In the genomic region with DNA sequence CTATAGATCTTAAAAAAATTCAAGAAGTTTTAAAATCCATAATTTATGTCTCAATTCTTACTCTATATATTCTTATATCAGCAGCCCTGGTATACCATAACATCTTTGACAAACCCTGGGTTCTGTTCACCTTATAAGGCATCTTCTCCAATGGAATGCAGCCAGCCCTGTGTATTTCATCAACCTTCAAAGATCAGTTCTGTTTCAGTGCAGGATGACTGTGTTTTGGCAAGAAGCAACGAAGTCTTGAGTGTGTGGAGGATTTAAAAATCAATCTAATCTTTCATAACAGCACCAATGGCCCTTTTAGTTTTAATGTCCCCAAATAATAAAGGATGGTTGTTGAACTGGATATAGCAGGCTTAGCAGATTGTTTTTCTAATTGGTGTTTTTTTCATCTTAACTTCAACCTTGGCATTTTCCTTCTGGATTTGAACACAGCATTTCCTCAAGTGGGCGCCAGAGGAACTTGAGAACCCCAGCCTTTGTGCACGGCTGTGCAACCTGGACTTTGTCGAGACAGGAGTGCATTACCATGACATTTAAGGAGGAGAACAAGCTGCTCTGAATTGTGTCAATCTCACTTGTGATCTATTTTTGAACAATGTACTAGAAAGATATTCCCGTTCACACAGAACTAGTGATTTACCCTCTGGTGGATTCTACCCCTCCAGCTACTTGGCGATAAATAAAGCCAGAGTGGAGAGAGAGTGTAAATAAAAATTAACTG, we compare ENCODE assay signal across 9 cellular contexts.
A peak's percentile ranks its signal among the peaks of the same experiment; 100 is the strongest.
DNase-seq lines count a peak whose midpoint lies in the region; ATAC-seq and TF ChIP-seq lines count a peak whose summit lies in the region.
"Had no signal": no experiment of that assay in that cellular context is flagged by ENCODE, and none has a peak within 500 bp of the region (broad histone marks: within the 10 kb centered on the region; RNA-seq: fewer than 3 reads in every experiment).

No MANE protein-coding gene starts in this region.

- H3K27me3 Mint-ChIP-seq in endothelial cell (ENCODE audit: unreplicated experiment): peaks cover 1% of the 10 kb centered on the region

- no peaks in the 10 kb centered on the region for H3K27me3 ChIP-seq in neural cell (ENCODE audit: insufficient read depth, low read depth, low read length)

- H3K9me3 Mint-ChIP-seq in endothelial cell (ENCODE audit: unreplicated experiment): no peaks in the 10 kb centered on the region

- ATAC-seq in GM18873 (IDR thresholded peaks at IDR 0.05; ENCODE audit: low FRiP score, unreplicated experiment): no peak

- peak; percentile 14 for DNase-seq in G401 (ENCODE audit: low spot score)
- peak; percentile 42 for DNase-seq in NCI-H2171 (lab: John Stamatoyannopoulos, UW)
- DNase-seq in endothelial cell (ENCODE audit: low spot score): peak; percentile 23
- no peak for DNase-seq in NCI-H1105 (lab: John Stamatoyannopoulos, UW)
- no peak for DNase-seq in activated T-cell treated with anti-CD3 and anti-CD28 coated beads for 4 hours
- DNase-seq in SKM-1 (lab: John Stamatoyannopoulos, UW; ENCODE audit: unreplicated experiment): no peak
- DNase-seq: naive B cell had no signal

- H3K9me3 ChIP-seq in neural cell (ENCODE audit: low read length): no peaks in the 10 kb centered on the region

- no peaks in the 10 kb centered on the region for H3K9me2 ChIP-seq in neural cell (ENCODE audit: insufficient read depth, low read length)

- H3K4me3 ChIP-seq in neural cell (ENCODE audit: low read length): no peak overlapping the region

- H3K79me2 ChIP-seq in neural cell (replicated peaks; ENCODE audit: insufficient read depth, low read length): no peaks in the 10 kb centered on the region

- no peak overlapping the region for H3K27ac ChIP-seq in neural cell (ENCODE audit: low read length)

- H2AFZ ChIP-seq in neural cell (ENCODE audit: low read depth, low read length): no peak overlapping the region

- peaks cover 11% of the 10 kb centered on the region for H3K4me1 Mint-ChIP-seq in endothelial cell (ENCODE audit: unreplicated experiment)

- H3K4me3 Mint-ChIP-seq in endothelial cell (ENCODE audit: unreplicated experiment): no peak overlapping the region

- peak; percentile 61 for TF ChIP-seq RAD21 in neural cell (conservative IDR thresholded peaks at IDR 0.05)

- H3F3A ChIP-seq in neural cell (ENCODE audit: insufficient read depth, low read length, poor library complexity, severe bottlenecking): no peaks in the 10 kb centered on the region

- in situ Hi-C loops in G401 (cut with HindIII; ENCODE audit: low sequenced_read_pairs): no loop called here

- H3K36me3 ChIP-seq in neural cell (ENCODE audit: insufficient read depth, low read length): no peaks in the 10 kb centered on the region

- H4K20me1 ChIP-seq in neural cell (ENCODE audit: insufficient read depth): no peaks in the 10 kb centered on the region

- H3K4me2 ChIP-seq in neural cell (ENCODE audit: low read length): no peak overlapping the region

- no peaks in the 10 kb centered on the region for H3K36me3 Mint-ChIP-seq in endothelial cell (ENCODE audit: low read depth, unreplicated experiment)
- H3K36me3 Mint-ChIP-seq: naive B cell had no signal

- TF ChIP-seq CTCF in endothelial cell (IDR thresholded peaks at IDR 0.05; ENCODE audit: unreplicated experiment) (no peak), neural cell (IDR thresholded peaks at IDR 0.05; ENCODE audit: poor library complexity, severe bottlenecking) (peak; percentile 54)

- H3K9ac ChIP-seq in neural cell (ENCODE audit: low read length): no peak overlapping the region

- TF ChIP-seq EP300 in neural cell (conservative IDR thresholded peaks at IDR 0.05; ENCODE audit: poor library complexity, severe bottlenecking): no peak

- no peak overlapping the region for H3K27ac Mint-ChIP-seq in endothelial cell (ENCODE audit: unreplicated experiment)

TF ChIP-seq in neural cell, 6 proteins besides CTCF, POLR2A, EP300 and RAD21:
- TF ChIP-seq SMC3 (conservative IDR thresholded peaks at IDR 0.05; ENCODE audit: poor library complexity) (peak; percentile 58), EZH2 (IDR thresholded peaks at IDR 0.05; ENCODE audit: borderline replicate concordance, insufficient read depth, low read length, poor library complexity, severe bottlenecking) (no peak)

Comparison
In these comparisons a context has a peak if more than half of its experiments do, and no peak if none do; other contexts are left out.
1. DNase-seq: peak in G401 (single experiment), NCI-H2171 (single experiment) and endothelial cell (single experiment); none in NCI-H1105 (single experiment), activated T-cell treated with anti-CD3 and anti-CD28 coated beads for 4 hours (single experiment) and SKM-1 (single experiment).